Comparison of ENCODE assay signal across 14 cellular contexts in the genomic region with DNA sequence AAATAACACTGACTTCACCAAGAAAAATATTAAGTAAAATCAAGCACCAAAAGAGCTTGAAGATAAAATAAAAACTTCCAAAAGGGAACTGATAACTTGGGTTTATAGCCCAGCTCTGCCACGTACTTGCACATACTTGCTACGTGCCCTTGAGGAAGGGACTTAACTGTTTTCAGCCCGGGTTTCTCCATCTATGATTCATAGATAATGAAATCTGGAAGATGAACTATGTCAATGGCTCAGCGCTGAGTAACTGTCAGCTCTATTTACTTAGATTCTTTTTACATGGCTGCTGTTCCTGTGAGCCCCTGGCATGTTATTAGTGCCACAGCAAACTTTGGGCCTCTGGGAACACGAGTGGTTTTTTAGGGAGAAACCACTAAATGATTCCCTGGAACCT. TPM values are rescaled to one million over a fixed set of nuclear protein-coding genes. Genes with fewer than 3 reads are reported as not detected.
DNase-seq lines count a peak whose midpoint lies in the region; TF ChIP-seq lines count a peak whose summit lies in the region.
"Had no signal": no experiment of that assay in that cellular context is flagged by ENCODE, and none has a peak within 500 bp of the region (broad histone marks: within the 10 kb centered on the region; RNA-seq: fewer than 3 reads in every experiment).

No MANE protein-coding gene starts in this region.

- H4K91ac ChIP-seq in mesenchymal stem cell (ENCODE audit: low read length) = no peak overlapping the region

- no peak overlapping the region for H2BK120ac ChIP-seq in mesenchymal stem cell (ENCODE audit: low read depth, low read length)

- H3K9me3 Mint-ChIP-seq in CD14-positive monocyte = no peaks in the 10 kb centered on the region
- no peaks in the 10 kb centered on the region for H3K9me3 Mint-ChIP-seq in neural progenitor cell

- H4K20me1 ChIP-seq in mammary epithelial cell (ENCODE audit: insufficient read depth, low read length) (no peaks in the 10 kb centered on the region), neural progenitor cell (ENCODE audit: low read depth) (no peaks in the 10 kb centered on the region)

- no peak overlapping the region for H3K18ac ChIP-seq in mesenchymal stem cell (ENCODE audit: low read depth in 1 of 2, low read length in 2 of 2)

- no peaks in the 10 kb centered on the region for H3K79me1 ChIP-seq in mesenchymal stem cell (replicated peaks; ENCODE audit: low read length, poor library complexity, severe bottlenecking)

- H3K14ac ChIP-seq in mesenchymal stem cell (ENCODE audit: low read length in 2 of 2) = no peak overlapping the region

- H3K4me2 ChIP-seq in mammary epithelial cell (ENCODE audit: insufficient read depth, low read depth, low read length) (peak overlapping the region; percentile 44), mesenchymal stem cell (ENCODE audit: low read length, poor library complexity, severe bottlenecking) (peak overlapping the region; percentile 7), neural progenitor cell (no peak overlapping the region)

- H2BK5ac ChIP-seq in mesenchymal stem cell (ENCODE audit: low read depth, low read length, poor library complexity, severe bottlenecking) = no peak overlapping the region

- WGBS in mammary epithelial cell (ENCODE audit: low coverage, missing lambda C conversion rate) = 31% methylated on average over 5 of the region's 5 CpGs
- WGBS in mesenchymal stem cell = 73% methylated on average over 5 of the region's 5 CpGs

- H3K27ac ChIP-seq in mammary epithelial cell (ENCODE audit: insufficient read depth, low read depth, low read length) (peak overlapping the region; percentile 31), mesenchymal stem cell (ENCODE audit: low read length, poor library complexity, severe bottlenecking) (peak overlapping the region; percentile 54), neural progenitor cell (no peak overlapping the region)
- H3K27ac ChIP-seq: gastroesophageal sphincter had no signal

- H3K4me3 Mint-ChIP-seq in CD14-positive monocyte (no peak overlapping the region), neural progenitor cell (no peak overlapping the region)
- H3K4me3 Mint-ChIP-seq: T-helper 17 cell had no signal

- H3K36me3 Mint-ChIP-seq in CD14-positive monocyte = no peaks in the 10 kb centered on the region
- no peaks in the 10 kb centered on the region for H3K36me3 Mint-ChIP-seq in neural progenitor cell

- no peaks in the 10 kb centered on the region for H3K9me3 ChIP-seq in mammary epithelial cell (replicated peaks; ENCODE audit: insufficient read depth, low read length)
- no peaks in the 10 kb centered on the region for H3K9me3 ChIP-seq in mesenchymal stem cell (ENCODE audit: control insufficient read depth, low read length)
- H3K9me3 ChIP-seq in neural progenitor cell (ENCODE audit: low read depth) = no peaks in the 10 kb centered on the region
- H3K9me3 ChIP-seq: gastroesophageal sphincter had no signal

- H3K4ac ChIP-seq in mesenchymal stem cell (ENCODE audit: low read depth in 1 of 2, low read length in 2 of 2) = no peak overlapping the region

- H3K27me3 Mint-ChIP-seq in CD14-positive monocyte (ENCODE audit: low read depth in 3 of 3) = peaks cover 0 to 4% (median 0%) of the 10 kb centered on the region in 3 donors
- no peaks in the 10 kb centered on the region for H3K27me3 Mint-ChIP-seq in neural progenitor cell (ENCODE audit: insufficient read depth, low read depth)

- no peak overlapping the region for H2BK12ac ChIP-seq in mesenchymal stem cell (ENCODE audit: low read length in 2 of 2)

- H2AFZ ChIP-seq in mammary epithelial cell (ENCODE audit: low read depth, low read length) (peak overlapping the region; percentile 46), mesenchymal stem cell (ENCODE audit: low read depth, low read length) (no peak overlapping the region), neural progenitor cell (replicated peaks) (no peak overlapping the region)

- CTCF ChIA-PET in mammary epithelial cell (lab: Charles Lee; ENCODE audit: low non-redundant PET) = no interaction called here

- H3K4me3 ChIP-seq in mammary epithelial cell (replicated peaks in 1 of 3; ENCODE audit: insufficient read depth in 1 of 3, low read depth in 2 of 3, low read length in 3 of 3) (no peak overlapping the region), mesenchymal stem cell (ENCODE audit: insufficient read depth in 1 of 2, low read depth in 1 of 2, low read length in 2 of 2) (no peak overlapping the region), neural progenitor cell (no peak overlapping the region)
- H3K4me3 ChIP-seq: gastroesophageal sphincter had no signal

- BruUV-seq in mammary epithelial cell (replicated peaks; lab: Mats Ljungman, UMichigan) = no TSS peak

- no peak overlapping the region for H3K9ac ChIP-seq in mammary epithelial cell (ENCODE audit: insufficient read depth, low read length)
- H3K9ac ChIP-seq in mesenchymal stem cell (ENCODE audit: low read length) = no peak overlapping the region
- H3K9ac ChIP-seq in neural progenitor cell = no peak overlapping the region

- DNase-seq in HCEC 1CT (peak; percentile 89), NOMO-1 treated with DMSO at 0.1 percent for 48 hours (lab: John Stamatoyannopoulos, UW; ENCODE audit: unreplicated experiment) (peak; percentile 72), mammary epithelial cell (peak; percentile 75), mesenchymal stem cell (peak; percentile 24), CD14-positive monocyte (ENCODE audit: low spot score) (no peak), NCI-H1694 (lab: John Stamatoyannopoulos, UW) (no peak), neural progenitor cell (ENCODE audit: low spot score) (no peak)
- DNase-seq: activated CD4-positive, alpha-beta T cell treated with anti-CD3 and anti-CD28 coated beads for 1 hour; NCI-H1694 treated with DMSO at 0.1 percent for 48 hours; NCI-H510A; T-helper 17 cell had no signal

- dilution Hi-C loops in mammary epithelial cell (cut with HindIII; ENCODE audit: low sequenced_read_pairs) = no loop called here

- H3K4me1 ChIP-seq in mammary epithelial cell (ENCODE audit: insufficient read depth, low read length) = peaks cover 30% of the 10 kb centered on the region
- no peaks in the 10 kb centered on the region for H3K4me1 ChIP-seq in mesenchymal stem cell (ENCODE audit: control insufficient read depth, insufficient read depth, low read depth, low read length)
- H3K4me1 ChIP-seq in neural progenitor cell = peaks cover 10% of the 10 kb centered on the region
- H3K4me1 ChIP-seq: gastroesophageal sphincter had no signal

- intact Hi-C loops in mammary epithelial cell (cut with micrococcal nuclease) = no loop called here
- intact Hi-C loops in CD14-positive monocyte (cut with micrococcal nuclease) = no loop called here

- H3K79me2 ChIP-seq in mammary epithelial cell (ENCODE audit: insufficient read depth, low read length) (peaks cover 8% of the 10 kb centered on the region), neural progenitor cell (ENCODE audit: low read depth) (no peaks in the 10 kb centered on the region)

- no peak overlapping the region for H3K27ac Mint-ChIP-seq in CD14-positive monocyte
- no peak overlapping the region for H3K27ac Mint-ChIP-seq in neural progenitor cell
- H3K27ac Mint-ChIP-seq: T-helper 17 cell had no signal

- H3K36me3 ChIP-seq in mammary epithelial cell (ENCODE audit: insufficient read depth, low read length) (no peaks in the 10 kb centered on the region), mesenchymal stem cell (ENCODE audit: control insufficient read depth in 1 of 2, insufficient read depth in 2 of 2, low read depth in 1 of 2, low read length in 2 of 2) (no peaks in the 10 kb centered on the region), neural progenitor cell (no peaks in the 10 kb centered on the region)
- H3K36me3 ChIP-seq: gastroesophageal sphincter had no signal

- no peaks in the 10 kb centered on the region for H3K4me1 Mint-ChIP-seq in CD14-positive monocyte
- no peaks in the 10 kb centered on the region for H3K4me1 Mint-ChIP-seq in neural progenitor cell
- H3K4me1 Mint-ChIP-seq: T-helper 17 cell had no signal

- no peak overlapping the region for H3K23ac ChIP-seq in mesenchymal stem cell (ENCODE audit: low read length in 2 of 2)

- in situ Hi-C loops in mammary epithelial cell (cut with MboI; ENCODE audit: low sequenced_read_pairs in 2 of 2) = no loop called here

- H3F3A ChIP-seq in neural progenitor cell (ENCODE audit: low read depth) = peaks cover 6% of the 10 kb centered on the region

- H3K27me3 ChIP-seq in mammary epithelial cell (ENCODE audit: insufficient read depth, low read length) (no peaks in the 10 kb centered on the region), mesenchymal stem cell (ENCODE audit: control insufficient read depth in 1 of 2, insufficient read depth in 1 of 2, low read length in 2 of 2) (no peaks in the 10 kb centered on the region), neural progenitor cell (no peaks in the 10 kb centered on the region)
- H3K27me3 ChIP-seq: gastroesophageal sphincter had no signal

- no peak overlapping the region for H4K8ac ChIP-seq in mesenchymal stem cell (ENCODE audit: low read length)

- H2AK5ac ChIP-seq in mesenchymal stem cell (ENCODE audit: low read length, severe bottlenecking) = no peak overlapping the region

- TF ChIP-seq CTCF in mammary epithelial cell (conservative IDR thresholded peaks at IDR 0.05 in 1 of 2, IDR thresholded peaks at IDR 0.05 in 1 of 2; ENCODE audit: extremely low read depth in 1 of 2, insufficient read depth in 1 of 2, low read depth in 1 of 2, low read length in 2 of 2) (no peak), CD14-positive monocyte (IDR thresholded peaks at IDR 0.05) (no peak), neural progenitor cell (IDR thresholded peaks at IDR 0.05) (no peak)

- H2BK15ac ChIP-seq in mesenchymal stem cell (ENCODE audit: low read depth, poor library complexity, severe bottlenecking) = no peak overlapping the region

RNA-seq across cellular contexts. Expression of a gene that starts 9.6 kb away (rescaled TPM):
- total RNA-seq in mammary epithelial cell (10 to 100 TPM; 14.7 to 36.7 TPM), neural progenitor cell (ENCODE audit: low replicate concordance) (22.7 and 41.4 TPM in 2 replicates)
- polyA plus RNA-seq in mammary epithelial cell (2.2 TPM), CD14-positive monocyte (10 to 100 TPM in 1 of 2 donors, 1 to 10 TPM in 1; 9.7 to 22.2 TPM)
- 12.5 TPM for polyA minus RNA-seq in mammary epithelial cell
- polyA plus RNA-seq in mesenchymal stem cell (2013, experiment 1 of 2) = 37.8 TPM
- polyA plus RNA-seq in mesenchymal stem cell (2013, experiment 2 of 2) = 34.4 TPM

RNA-seq across cellular contexts. Expression of a gene that starts 42.6 kb away (rescaled TPM):
- total RNA-seq in mammary epithelial cell = not detected
- polyA plus RNA-seq in mammary epithelial cell = not detected
- polyA minus RNA-seq in mammary epithelial cell = not detected
- not detected for polyA plus RNA-seq in mesenchymal stem cell (2013, experiment 1 of 2)
- polyA plus RNA-seq in mesenchymal stem cell (2013, experiment 2 of 2) = not detected
- polyA plus RNA-seq in CD14-positive monocyte = under 1 TPM; 0.15 to 0.18 TPM
- total RNA-seq in neural progenitor cell (ENCODE audit: low replicate concordance) = not detected in 2 replicates
- total RNA-seq: gastroesophageal sphincter, posterior vena cava, T-helper 17 cell had no signal
- polyA plus RNA-seq: BJ had no signal

Comparison
In these comparisons a context has a peak if more than half of its experiments do, and no peak if none do; other contexts are left out.
1. DNase-seq: peak in HCEC 1CT (single experiment), NOMO-1 treated with DMSO at 0.1 percent for 48 hours (single experiment), mammary epithelial cell (single experiment) and mesenchymal stem cell (single experiment); none in CD14-positive monocyte (single experiment), NCI-H1694 (single experiment) and neural progenitor cell (single experiment).